ENCODE assay signal across 8 cellular contexts in genomic region chr13:21060063-21060826, GRCh38. TPM values are rescaled to one million over a fixed set of nuclear protein-coding genes. Genes with fewer than 3 reads are reported as not detected.
DNase-seq lines count a peak whose midpoint lies in the region; ATAC-seq and TF ChIP-seq lines count a peak whose summit lies in the region.

No MANE protein-coding gene starts in this region.

- H3K36me3 ChIP-seq in SJSA1, result peaks cover 38% of the 10 kb centered on the region
- H3K36me3 ChIP-seq in muscle layer of duodenum (ENCODE audit: control insufficient read depth in 1 of 2, insufficient read depth in 2 of 2, low read length in 2 of 2), result peaks cover 0 to 4% of the 10 kb centered on the region in 2 donors

- H3K27me3 Mint-ChIP-seq in HFFc6 (ENCODE audit: insufficient read depth), result peaks cover 9% of the 10 kb centered on the region

- no peak for TF ChIP-seq CTCF in GM12864 (IDR thresholded peaks at IDR 0.05; ENCODE audit: low read depth, low read length, missing control alignments)
- TF ChIP-seq CTCF in HFFc6 (IDR thresholded peaks at IDR 0.05), result no peak
- TF ChIP-seq CTCF in epithelial cell of esophagus (IDR thresholded peaks at IDR 0.05; ENCODE audit: insufficient read depth, low read depth, low read length, missing control alignments), result no peak

- peak overlapping the region; percentile 91 for H3K4me3 ChIP-seq in GM12864 (ENCODE audit: low read depth, low read length)
- peak overlapping the region; percentile 91 for H3K4me3 ChIP-seq in SJSA1
- peak overlapping the region; percentile 66 for H3K4me3 ChIP-seq in epithelial cell of esophagus (ENCODE audit: low read length)
- peak overlapping the region; percentile 55 to 81 for H3K4me3 ChIP-seq in muscle layer of duodenum (ENCODE audit: low read depth in 1 of 2, low read length in 2 of 2)

- H3K27ac ChIP-seq in SJSA1 (peak overlapping the region; percentile 99), muscle layer of duodenum (ENCODE audit: low read length) (peak overlapping the region; percentile 72)

- H3K4me1 ChIP-seq in SJSA1 (replicated peaks) (peaks cover 24% of the 10 kb centered on the region), muscle layer of duodenum (ENCODE audit: control insufficient read depth in 1 of 2, insufficient read depth in 2 of 2, low read length in 2 of 2) (peaks cover 0 to 37% of the 10 kb centered on the region in 2 donors)

- no peak for ATAC-seq in GM21529 (IDR thresholded peaks at IDR 0.05; ENCODE audit: unreplicated experiment)

- peaks cover 62% of the 10 kb centered on the region for H3K4me1 Mint-ChIP-seq in HFFc6 (ENCODE audit: low read depth)

- H3K4me3 Mint-ChIP-seq in HFFc6, result peak overlapping the region; percentile 90

- no peaks in the 10 kb centered on the region for H3K9me3 Mint-ChIP-seq in HFFc6

- H3K27me3 ChIP-seq in SJSA1 (replicated peaks) (no peaks in the 10 kb centered on the region), muscle layer of duodenum (ENCODE audit: low read depth, low read length) (no peaks in the 10 kb centered on the region)

- peak overlapping the region; percentile 84 for H3K27ac Mint-ChIP-seq in HFFc6

- H3K9me3 ChIP-seq in SJSA1 (replicated peaks), result no peaks in the 10 kb centered on the region
- no peaks in the 10 kb centered on the region for H3K9me3 ChIP-seq in muscle layer of duodenum (ENCODE audit: control insufficient read depth in 1 of 2, low read length in 2 of 2)

- DNase-seq in GM12864 (ENCODE audit: low read depth), result no peak
- DNase-seq in HFFc6, result no peak
- peak; percentile 33 to 48 for DNase-seq in SJSA1 (ENCODE audit: low read depth in 1 of 2, low spot score in 2 of 2)
- DNase-seq in epithelial cell of esophagus (ENCODE audit: low read depth), result peak; percentile 52
- no peak for DNase-seq in NCI-H1105 treated with DMSO at 0.1 percent for 48 hours (lab: John Stamatoyannopoulos, UW)
- no peak for DNase-seq in NAMALWA (ENCODE audit: low spot score)

- peaks cover 30% of the 10 kb centered on the region for H3K36me3 Mint-ChIP-seq in HFFc6 (ENCODE audit: low read depth)

RNA-seq across cellular contexts. Expression of gene LATS2, which starts 1.1 kb away (rescaled TPM):
- total RNA-seq in HFFc6 (2021; fragmentation: NEBNext Ultra II Directional; extraction: Animal tissue kit (Norgen Biotek cat#: 25700)), result 10 to 100 TPM; 43.5 to 54.8 (median 44.9) TPM
- 9.9 and 14.4 TPM in 2 replicates for total RNA-seq in SJSA1 (2014; rRNA removed; shearing (Covaris generic))

Comparison
In these comparisons a context has a peak if more than half of its experiments do, and no peak if none do; other contexts are left out.
1. DNase-seq: peak in SJSA1 (2 of 2) and epithelial cell of esophagus (single experiment); none in GM12864 (single experiment), HFFc6 (single experiment), NCI-H1105 treated with DMSO at 0.1 percent for 48 hours (single experiment) and NAMALWA (single experiment).
2. Peak in every context shown above with its lines, with median percentiles within 50 percentile points of each other: H3K4me3 ChIP-seq.